30 cellular contexts compared by ENCODE assay signal in the genomic region with DNA sequence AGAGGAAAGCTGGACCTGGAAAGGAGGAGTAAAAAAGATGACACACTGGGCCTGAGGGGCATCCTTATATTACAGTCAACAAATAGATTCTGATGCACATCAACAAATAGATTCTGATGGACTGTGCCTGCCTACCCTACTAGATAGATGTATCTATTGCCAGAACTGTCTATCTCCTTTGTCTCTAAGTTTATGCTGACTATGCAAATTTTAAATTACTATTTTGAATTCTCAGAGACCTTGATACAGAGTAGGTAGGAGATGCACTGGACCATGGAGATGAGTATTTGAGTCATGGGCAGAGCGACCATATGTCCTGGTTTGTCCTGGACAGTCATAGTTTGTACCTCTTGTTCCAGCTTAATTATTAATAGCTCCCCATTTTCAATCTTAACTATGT.
"Had no signal": no experiment of that assay in that cellular context is flagged by ENCODE, and none has a peak within 500 bp of the region (broad histone marks: within the 10 kb centered on the region; RNA-seq: fewer than 3 reads in every experiment).

No MANE protein-coding gene starts in this region.

- H3K36me3 ChIP-seq: left lung, lower lobe of right lung, neural progenitor cell, neutrophil, right atrium auricular region, stomach, thyroid gland, transverse colon, upper lobe of left lung, vagina had no signal

- DNase-seq: hippocampal formation; kidney glomerular epithelial cell; left colon; left lung; lower lobe of right lung; mesenchymal stem cell; naive B cell; natural killer cell; nephron progenitor cell; occipital lobe; psoas muscle; stimulated activated CD4-positive, alpha-beta T cell treated with anti-CD3 and anti-CD28 coated beads, Interleukin-12 subunit alpha, Interleukin-12 subunit beta, amount 100 ng/mL, for 4 hours; stimulated activated CD4-positive, alpha-beta T cell treated with anti-CD3 and anti-CD28 coated beads, Interleukin-15, amount 100 ng/mL, for 24 hours; stimulated activated CD4-positive, alpha-beta T cell treated with anti-CD3 and anti-CD28 coated beads, Interleukin-2, amount 100 ng/mL, for 24 hours; stimulated activated CD4-positive, alpha-beta T cell treated with anti-CD3 and anti-CD28 coated beads, Interleukin-4, amount 100 ng/mL, for 1 hour; stimulated activated naive B cell treated with anti-CD40 and anti-IgM and Interleukin-4, amounts not matched to agents 10 μg/mL and 1 μg/mL and 100 μg/mL, for 72 hours; stimulated activated naive CD8-positive, alpha-beta T cell treated with anti-CD3 and anti-CD28 coated beads, Interleukin-15, Interleukin-2, amounts not matched to agents 100 U/mL and 50 U/mL, for 24 hours; stomach; testis; thyroid gland; transverse colon; upper lobe of left lung had no signal

- H3K4me1 ChIP-seq: left lung, lower lobe of right lung, neural progenitor cell, parathyroid adenoma, psoas muscle, right atrium auricular region, stomach, testis, thyroid gland, transverse colon, upper lobe of left lung, vagina had no signal

- ATAC-seq: left colon; left lung; lower lobe of right lung; natural killer cell; psoas muscle; sciatic nerve; stimulated activated naive B cell treated with anti-CD40 and anti-IgM and Interleukin-4, amounts not matched to agents 10 μg/mL and 1 μg/mL and 100 μg/mL, for 72 hours; stimulated activated naive CD8-positive, alpha-beta T cell treated with anti-CD3 and anti-CD28 coated beads, Interleukin-15, Interleukin-2, amounts not matched to agents 100 U/mL and 50 U/mL, for 24 hours had no signal

- H2AFZ ChIP-seq: neural progenitor cell, parathyroid adenoma had no signal

- H3K79me2 ChIP-seq: parathyroid adenoma had no signal

- FAIRE-seq: keratinocyte had no signal

- H3K4me3 ChIP-seq: left lung, lower lobe of right lung, neural progenitor cell, psoas muscle, right atrium auricular region, skin epidermis, stomach, testis, thyroid gland, transverse colon, upper lobe of left lung, vagina had no signal

- H3K27ac ChIP-seq: left lung, lower lobe of right lung, neural progenitor cell, neutrophil, parathyroid adenoma, psoas muscle, right atrium auricular region, skin epidermis, stomach, testis, thyroid gland, transverse colon, upper lobe of left lung, vagina had no signal

- H3K27me3 ChIP-seq: left lung, neural progenitor cell, neutrophil, right atrium auricular region, stomach, testis, thyroid gland, transverse colon, upper lobe of left lung, vagina had no signal

- H3K4me2 ChIP-seq: neural progenitor cell had no signal

- H3K9ac ChIP-seq: neural progenitor cell, parathyroid adenoma had no signal

- H3K9me3 ChIP-seq: lower lobe of right lung, neutrophil, testis, thyroid gland, transverse colon, vagina had no signal
